Comparison of ENCODE assay signal across 14 cellular contexts in the genomic region with DNA sequence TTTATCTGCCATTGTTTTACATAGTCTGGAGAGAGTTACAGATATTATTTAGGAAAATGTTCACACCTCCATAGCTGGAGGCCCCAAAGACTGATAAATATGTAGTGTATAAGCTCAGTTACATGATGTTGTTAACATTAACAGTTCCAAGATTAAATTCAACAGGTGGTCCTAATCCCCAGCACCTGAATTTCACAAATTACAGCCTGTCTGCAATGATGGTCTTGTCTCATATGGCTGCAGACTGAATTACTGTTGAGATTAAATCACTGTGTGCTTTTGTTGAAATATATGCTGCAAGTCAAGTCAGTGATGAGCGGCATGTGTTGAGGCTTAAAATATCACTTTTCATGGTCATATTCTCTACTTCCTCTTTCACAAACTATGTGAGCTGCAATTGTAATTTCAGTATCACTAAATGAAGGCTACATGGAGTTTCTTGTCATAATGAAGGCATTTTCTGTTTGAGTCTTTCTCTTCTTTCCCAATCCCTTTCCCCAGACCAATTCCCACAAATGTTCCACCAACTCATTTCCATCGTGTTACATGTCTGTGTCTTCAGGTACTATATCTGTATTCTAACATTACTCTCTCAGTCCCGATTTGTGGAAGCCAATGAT. TPM values are rescaled to one million over a fixed set of nuclear protein-coding genes. Genes with fewer than 3 reads are reported as not detected.
A peak's percentile ranks its signal among the peaks of the same experiment; 100 is the strongest.
DNase-seq lines count a peak whose midpoint lies in the region; ATAC-seq, FAIRE-seq and TF ChIP-seq lines count a peak whose summit lies in the region.
"Had no signal": no experiment of that assay in that cellular context is flagged by ENCODE, and none has a peak within 500 bp of the region (broad histone marks: within the 10 kb centered on the region; RNA-seq: fewer than 3 reads in every experiment).

No MANE protein-coding gene starts in this region.

- SMC1A ChIA-PET in GM12878 (lab: Charles Lee; ENCODE audit: uncharacterized antibody, unreplicated experiment) = interaction anchor here (0.9 to 3.7 kb wide), 11 partner anchors 10 to 160 kb away, joined by 3 to 21 read pairs (median 5); no protein-coding TSS in a partner anchor

- TF ChIP-seq EP300 in GM12878 (IDR thresholded peaks at IDR 0.05; ENCODE audit: borderline replicate concordance in 1 of 2, control insufficient read depth in 1 of 2, low read depth in 2 of 2, low read length in 2 of 2) = peak; percentile 9 to 43; a peak in 1 of 4 replicates

- H3K9ac ChIP-seq in GM12878 (ENCODE audit: control insufficient read depth, insufficient read depth, low read length) = no peak overlapping the region
- no peak overlapping the region for H3K9ac ChIP-seq in mesenchymal stem cell (ENCODE audit: low read length)
- no peak overlapping the region for H3K9ac ChIP-seq in kidney (ENCODE audit: low read length in 2 of 2)
- no peak overlapping the region for H3K9ac ChIP-seq in neural progenitor cell

- H2AFZ ChIP-seq in GM12878 (ENCODE audit: control insufficient read depth, low read depth, low read length) (no peak overlapping the region), mesenchymal stem cell (ENCODE audit: low read depth, low read length) (no peak overlapping the region), neural progenitor cell (replicated peaks) (no peak overlapping the region)

- H3K27ac ChIP-seq in GM12878 (ENCODE audit: control insufficient read depth, insufficient read depth) (no peak overlapping the region), mesenchymal stem cell (ENCODE audit: low read length, poor library complexity, severe bottlenecking) (no peak overlapping the region), kidney (ENCODE audit: low read depth in 2 of 2, low read length in 2 of 2) (no peak overlapping the region), neural progenitor cell (no peak overlapping the region)

- RAD21 ChIA-PET in GM12878 (lab: Charles Lee; ENCODE audit: unreplicated experiment) = interaction anchor here (0.6 to 5.2 kb wide), 14 partner anchors 21 to 251 kb away, joined by 3 to 41 read pairs (median 3); no protein-coding TSS in a partner anchor

- H2BK15ac ChIP-seq in mesenchymal stem cell (ENCODE audit: low read depth, poor library complexity, severe bottlenecking) = no peak overlapping the region

- no peak overlapping the region for H3K4ac ChIP-seq in mesenchymal stem cell (ENCODE audit: low read depth in 1 of 2, low read length in 2 of 2)

- H3K4me1 ChIP-seq in GM12878 (ENCODE audit: control insufficient read depth, insufficient read depth, low read length) (peaks cover 11% of the 10 kb centered on the region; the same call in 1 of the 2 replicates), mesenchymal stem cell (ENCODE audit: control insufficient read depth, insufficient read depth, low read depth, low read length) (peaks cover 16% of the 10 kb centered on the region), kidney (ENCODE audit: control insufficient read depth in 1 of 2, insufficient read depth in 1 of 2, low read depth in 1 of 2, low read length in 2 of 2) (peaks cover 0 to 8% of the 10 kb centered on the region in 2 donors), neural progenitor cell (no peaks in the 10 kb centered on the region)

- peak; percentile 6 for FAIRE-seq in H54 (lab: Jason Lieb, UNC)
- peak; percentile 99 for FAIRE-seq in GM12878 (lab: Jason Lieb, UNC)
- no peak for FAIRE-seq in kidney (lab: Jason Lieb, UNC)
- FAIRE-seq: H1 had no signal

- H3K36me3 ChIP-seq in GM12878 (ENCODE audit: control insufficient read depth in 2 of 2, insufficient read depth in 2 of 2, low read length in 1 of 2) (no peaks in the 10 kb centered on the region), mesenchymal stem cell (ENCODE audit: control insufficient read depth in 1 of 2, insufficient read depth in 2 of 2, low read depth in 1 of 2, low read length in 2 of 2) (no peaks in the 10 kb centered on the region), kidney (ENCODE audit: control insufficient read depth in 1 of 2, insufficient read depth in 2 of 2, low read length in 2 of 2) (no peaks in the 10 kb centered on the region), neural progenitor cell (no peaks in the 10 kb centered on the region)

- peaks cover 0 to 5% of the 10 kb centered on the region in 2 donors for H3K9me3 Mint-ChIP-seq in stimulated activated naive CD8-positive, alpha-beta T cell treated with anti-CD3 and anti-CD28 coated beads, Interleukin-15, amount 100 ng/mL, for 72 hours
- peaks cover 5% of the 10 kb centered on the region for H3K9me3 Mint-ChIP-seq in neural progenitor cell
- H3K9me3 Mint-ChIP-seq: activated naive CD8-positive, alpha-beta T cell treated with anti-CD3 and anti-CD28 coated beads for 36 hours had no signal

- TF ChIP-seq CTCF in GM12878 (IDR thresholded peaks at IDR 0.05 in 2 of 3, conservative IDR thresholded peaks at IDR 0.05 in 1 of 3; ENCODE audit: control insufficient read depth in 2 of 3, extremely low read depth in 1 of 3, insufficient read depth in 1 of 3, low read depth in 3 of 3, low read length in 3 of 3) (no peak), kidney (IDR thresholded peaks at IDR 0.05; ENCODE audit: borderline replicate concordance, extremely low read depth, insufficient read depth) (no peak), neural progenitor cell (IDR thresholded peaks at IDR 0.05) (no peak)

- ATAC-seq in GM19023 (IDR thresholded peaks at IDR 0.05; ENCODE audit: unreplicated experiment) (peak; percentile 69), HG03354 (IDR thresholded peaks at IDR 0.05; ENCODE audit: poor library complexity, severe bottlenecking, unreplicated experiment) (peak; percentile 79), GM12878 (peak; percentile 88)
- ATAC-seq in stimulated activated naive CD8-positive, alpha-beta T cell treated with anti-CD3 and anti-CD28 coated beads, Interleukin-15, amount 100 ng/mL, for 72 hours = no peak
- ATAC-seq: activated CD4-positive, alpha-beta T cell treated with anti-CD3 and anti-CD28 coated beads for 36 hours; effector memory CD8-positive, alpha-beta T cell had no signal

- H4K91ac ChIP-seq in mesenchymal stem cell (ENCODE audit: low read length) = no peak overlapping the region

- H3K14ac ChIP-seq in mesenchymal stem cell (ENCODE audit: low read length in 2 of 2) = no peak overlapping the region

- no peak overlapping the region for H4K8ac ChIP-seq in mesenchymal stem cell (ENCODE audit: low read length)

- H3K4me3 ChIP-seq in GM12878 (no peak overlapping the region), mesenchymal stem cell (ENCODE audit: insufficient read depth in 1 of 2, low read depth in 1 of 2, low read length in 2 of 2) (no peak overlapping the region), kidney (ENCODE audit: low read length in 2 of 2) (no peak overlapping the region), neural progenitor cell (no peak overlapping the region)

- POLR2A ChIA-PET in GM12878 (lab: Charles Lee) = interaction anchor here (0.6 to 1.8 kb wide), 2 partner anchors 10 to 68 kb away, joined by 3 to 4 read pairs; no protein-coding TSS in a partner anchor

- no TSS peak for BruUV-seq in GM12878 (replicated peaks; lab: Mats Ljungman, UMichigan)

- H4K20me1 ChIP-seq in GM12878 (ENCODE audit: control insufficient read depth, insufficient read depth) (no peaks in the 10 kb centered on the region), neural progenitor cell (ENCODE audit: low read depth) (peaks cover 18% of the 10 kb centered on the region)

- intact Hi-C loops in GM12878 (cut with micrococcal nuclease; ENCODE audit: unreplicated experiment) (no loop called here), kidney (cut with DNase I) (no loop called here)

- no peak overlapping the region for H3K4me3 Mint-ChIP-seq in stimulated activated naive CD8-positive, alpha-beta T cell treated with anti-CD3 and anti-CD28 coated beads, Interleukin-15, amount 100 ng/mL, for 72 hours
- H3K4me3 Mint-ChIP-seq in neural progenitor cell = no peak overlapping the region
- H3K4me3 Mint-ChIP-seq: activated CD4-positive, alpha-beta T cell treated with anti-CD3 and anti-CD28 coated beads for 36 hours; activated naive CD8-positive, alpha-beta T cell treated with anti-CD3 and anti-CD28 coated beads for 36 hours; effector memory CD8-positive, alpha-beta T cell had no signal

- TF ChIP-seq RAD21 in GM12878 (IDR thresholded peaks at IDR 0.05; ENCODE audit: insufficient read depth, low read depth, low read length) = no peak

- H2BK12ac ChIP-seq in mesenchymal stem cell (ENCODE audit: low read length in 2 of 2) = no peak overlapping the region

- in situ Hi-C loops in GM12878 (cut with MboI) = no loop called here

- TF ChIP-seq POLR2A in H54 (IDR thresholded peaks at IDR 0.05; ENCODE audit: low read depth, low read length) (no peak), GM12878 (IDR thresholded peaks at IDR 0.05; ENCODE audit: low read depth, low read length) (no peak)

- H2BK5ac ChIP-seq in mesenchymal stem cell (ENCODE audit: low read depth, low read length, poor library complexity, severe bottlenecking) = no peak overlapping the region

- DNase-seq in H54 (ENCODE audit: insufficient read length, low spot score) = no peak
- peak; percentile 15 for DNase-seq in GM12878 (ENCODE audit: low read depth, low spot score)
- DNase-seq in mesenchymal stem cell = no peak
- DNase-seq in stimulated activated naive CD8-positive, alpha-beta T cell treated with anti-CD3 and anti-CD28 coated beads, Interleukin-15, amount 100 ng/mL, for 72 hours = no peak
- DNase-seq in kidney = no peak
- DNase-seq in neural progenitor cell (ENCODE audit: low spot score) = no peak
- DNase-seq: activated CD4-positive, alpha-beta T cell treated with anti-CD3 and anti-CD28 coated beads for 36 hours; activated naive CD8-positive, alpha-beta T cell treated with anti-CD3 and anti-CD28 coated beads for 36 hours; effector memory CD8-positive, alpha-beta T cell; hypothalamus; stimulated activated CD4-positive, alpha-beta T cell treated with anti-CD3 and anti-CD28 coated beads, Interleukin-1b, Interleukin-23, amount 100 ng/mL, for 48 hours had no signal

- no peaks in the 10 kb centered on the region for H3K79me2 ChIP-seq in GM12878 (ENCODE audit: control insufficient read depth, insufficient read depth, low read length)
- peaks cover 15% of the 10 kb centered on the region for H3K79me2 ChIP-seq in neural progenitor cell (ENCODE audit: low read depth)

- H3K36me3 Mint-ChIP-seq in neural progenitor cell = peaks cover 47% of the 10 kb centered on the region
- H3K36me3 Mint-ChIP-seq: activated naive CD8-positive, alpha-beta T cell treated with anti-CD3 and anti-CD28 coated beads for 36 hours had no signal

- no peak overlapping the region for H2BK120ac ChIP-seq in mesenchymal stem cell (ENCODE audit: low read depth, low read length)

- H3K27me3 Mint-ChIP-seq in stimulated activated naive CD8-positive, alpha-beta T cell treated with anti-CD3 and anti-CD28 coated beads, Interleukin-15, amount 100 ng/mL, for 72 hours = peaks cover 59% of the 10 kb centered on the region
- peaks cover 2% of the 10 kb centered on the region for H3K27me3 Mint-ChIP-seq in neural progenitor cell (ENCODE audit: insufficient read depth, low read depth)

- peaks cover 21% of the 10 kb centered on the region for H3K4me1 Mint-ChIP-seq in stimulated activated naive CD8-positive, alpha-beta T cell treated with anti-CD3 and anti-CD28 coated beads, Interleukin-15, amount 100 ng/mL, for 72 hours
- peaks cover 17% of the 10 kb centered on the region for H3K4me1 Mint-ChIP-seq in neural progenitor cell

- peak overlapping the region; percentile 60; the same call in 1 of the 2 replicates for H3K4me2 ChIP-seq in GM12878 (ENCODE audit: control insufficient read depth, insufficient read depth)
- no peak overlapping the region for H3K4me2 ChIP-seq in mesenchymal stem cell (ENCODE audit: low read length, poor library complexity, severe bottlenecking)
- no peak overlapping the region for H3K4me2 ChIP-seq in neural progenitor cell

- H3K9me3 ChIP-seq in GM12878 (replicated peaks; ENCODE audit: control insufficient read depth, insufficient read depth, low read length) (no peaks in the 10 kb centered on the region; the same call in 2 of the 3 replicates), mesenchymal stem cell (ENCODE audit: control insufficient read depth, low read length) (peaks cover 3% of the 10 kb centered on the region), kidney (ENCODE audit: control insufficient read depth in 1 of 2, low read length in 2 of 2) (no peaks in the 10 kb centered on the region), neural progenitor cell (ENCODE audit: low read depth) (no peaks in the 10 kb centered on the region)

- no peak overlapping the region for H3K18ac ChIP-seq in mesenchymal stem cell (ENCODE audit: low read depth in 1 of 2, low read length in 2 of 2)

- H3K23ac ChIP-seq in mesenchymal stem cell (ENCODE audit: low read length in 2 of 2) = no peak overlapping the region

- no peaks in the 10 kb centered on the region for H3K79me1 ChIP-seq in mesenchymal stem cell (replicated peaks; ENCODE audit: low read length, poor library complexity, severe bottlenecking)

- H3K27me3 ChIP-seq in GM12878 (replicated peaks in 1 of 2; ENCODE audit: control insufficient read depth in 2 of 2, insufficient read depth in 2 of 2, low read length in 1 of 2) = peaks cover 8 to 19% of the 10 kb centered on the region in 2 experiments
- peaks cover 30 to 45% of the 10 kb centered on the region in 2 experiments for H3K27me3 ChIP-seq in mesenchymal stem cell (ENCODE audit: control insufficient read depth in 1 of 2, insufficient read depth in 1 of 2, low read length in 2 of 2)
- peaks cover 15% of the 10 kb centered on the region for H3K27me3 ChIP-seq in neural progenitor cell

- H2AK5ac ChIP-seq in mesenchymal stem cell (ENCODE audit: low read length, severe bottlenecking) = no peak overlapping the region

- H3K27ac Mint-ChIP-seq in stimulated activated naive CD8-positive, alpha-beta T cell treated with anti-CD3 and anti-CD28 coated beads, Interleukin-15, amount 100 ng/mL, for 72 hours = no peak overlapping the region
- H3K27ac Mint-ChIP-seq in neural progenitor cell = no peak overlapping the region
- H3K27ac Mint-ChIP-seq: activated CD4-positive, alpha-beta T cell treated with anti-CD3 and anti-CD28 coated beads for 36 hours; activated naive CD8-positive, alpha-beta T cell treated with anti-CD3 and anti-CD28 coated beads for 36 hours; effector memory CD8-positive, alpha-beta T cell had no signal

- 20% methylated on average over 3 of the region's 3 CpGs for WGBS in GM12878 (ENCODE audit: insufficient coverage, insufficient replicate concordance, low lambda C conversion rate, missing lambda C conversion rate)
- WGBS in mesenchymal stem cell = 89% methylated on average over 2 of the region's 3 CpGs

- CTCF ChIA-PET in GM12878 (lab: Yijun Ruan, JAX) = interaction anchor here (1.3 to 1.4 kb wide), 4 partner anchors 48 to 160 kb away, joined by 3 to 7 read pairs (median 4); no protein-coding TSS in a partner anchor

- H3F3A ChIP-seq in neural progenitor cell (ENCODE audit: low read depth) = no peaks in the 10 kb centered on the region

RNA-seq across cellular contexts. Expression of a gene that starts 4.2 kb away (rescaled TPM):
- not detected in 2 replicates for total RNA-seq in GM12878 (2013; cell fraction: nucleolus; rRNA removed)
- total RNA-seq in GM12878 (2014; rRNA removed) (under 0.01 and 0.44 TPM in 2 replicates), GM12878 (2014; rRNA removed; fragmentation: Illumina TruSeq; extraction: Trizol) (0.09 TPM in 1 of 2 replicates, not detected in the other), GM12878 (2021) (0.13 TPM in 1 of 2 replicates, not detected in the other), kidney (0.50 TPM), neural progenitor cell (ENCODE audit: low replicate concordance) (30.7 and 35.9 TPM in 2 replicates)
- polyA plus RNA-seq in GM12878 (2011; ENCODE audit: low read depth) = not detected
- polyA plus RNA-seq in GM12878 (2011; rRNA removed) (1.2 and 1.8 TPM in 2 replicates), GM12878 (2014; fragmentation: Illumina TruSeq; extraction: Trizol) (0.08 TPM in 1 of 2 replicates, not detected in the other), GM12878 (2014; fragmentation: Nextera tagmentation; extraction: Ambion mirVana) (not detected), GM12878 (2014; rRNA removed) (0.01 TPM in 1 of 2 replicates, not detected in the other), GM12878 (2016; fragmentation: Nextera tagmentation; extraction: Ambion mirVana) (not detected), kidney (ENCODE audit: insufficient read depth, low read depth, low replicate concordance) (0.34 TPM)
- 1.6 and 3.1 TPM in 2 replicates for polyA plus RNA-seq in GM12878 (2011; cell fraction: cytosol; rRNA removed)
- 3.0 and 3.8 TPM in 2 replicates for polyA plus RNA-seq in GM12878 (2011; cell fraction: nucleus; rRNA removed)
- not detected in 2 replicates for polyA plus RNA-seq in GM12878 (2012)
- polyA minus RNA-seq in GM12878 (2011; rRNA and poly(A)+ RNA removed) = 2.0 and 6.1 TPM in 2 replicates
- 1.1 and 1.5 TPM in 2 replicates for polyA minus RNA-seq in GM12878 (2011; cell fraction: cytosol; rRNA and poly(A)+ RNA removed)
- 7.0 and 12.2 TPM in 2 replicates for polyA minus RNA-seq in GM12878 (2011; cell fraction: nucleus; rRNA and poly(A)+ RNA removed)
- polyA plus RNA-seq in mesenchymal stem cell (2013, experiment 1 of 2) = not detected
- not detected for polyA plus RNA-seq in mesenchymal stem cell (2013, experiment 2 of 2)
- total RNA-seq: activated CD4-positive, alpha-beta T cell treated with anti-CD3 and anti-CD28 coated beads for 36 hours; activated naive CD8-positive, alpha-beta T cell treated with anti-CD3 and anti-CD28 coated beads for 36 hours had no signal

Comparison
In these comparisons a context has a peak if more than half of its experiments do, and no peak if none do; other contexts are left out.
1. RNA of a gene that starts 4.2 kb away (total RNA-seq): 30.7 to 35.9 TPM in neural progenitor cell; 0.50 TPM in kidney (single experiment) and under 0.01 to 0.44 TPM in GM12878; every median in the first group is over 10 times any median in the second.